16 cellular contexts compared by ENCODE assay signal in genomic region chr6:71902261-71902660, GRCh38. TPM values are rescaled to one million over a fixed set of nuclear protein-coding genes. Genes with fewer than 3 reads are reported as not detected.
A peak's percentile ranks its signal among the peaks of the same experiment; 100 is the strongest.
DNase-seq lines count a peak whose midpoint lies in the region; ATAC-seq, FAIRE-seq and TF ChIP-seq lines count a peak whose summit lies in the region.
"Had no signal": no experiment of that assay in that cellular context is flagged by ENCODE, and none has a peak within 500 bp of the region (broad histone marks: within the 10 kb centered on the region; RNA-seq: fewer than 3 reads in every experiment).

No MANE protein-coding gene starts in this region.

- no peak for TF ChIP-seq POLR2A in GM12892 (IDR thresholded peaks at IDR 0.05; ENCODE audit: low read depth, low read length)

- DNase-seq in GM12892 (ENCODE audit: insufficient read length) = no peak
- no peak for DNase-seq in NCI-H1105 treated with DMSO at 0.1 percent for 48 hours (lab: John Stamatoyannopoulos, UW)
- DNase-seq in NCI-H446 (lab: John Stamatoyannopoulos, UW) = no peak
- no peak for DNase-seq in activated CD4-positive, CD25-positive, alpha-beta regulatory T cell treated with anti-CD3 and anti-CD28 coated beads, Interleukin-2, amount 50 U/mL, for 72 hours
- DNase-seq: activated CD4-positive, CD25-positive, alpha-beta regulatory T cell; activated T-cell treated with anti-CD3 and anti-CD28 coated beads, Interleukin-2, amount 50 U/mL, for 1 hour; amygdala; COR-L47; NCI-H1092 treated with DMSO at 0.1 percent for 48 hours; pancreas; PC-9; trophoblast cell had no signal

- FAIRE-seq in GM12892 (lab: Jason Lieb, UNC) = peak; percentile 78
- FAIRE-seq: pancreas had no signal

- ATAC-seq in GM19395 (IDR thresholded peaks at IDR 0.05; ENCODE audit: unreplicated experiment) = peak; percentile 84
- peak; percentile 70 for ATAC-seq in HG02642 (IDR thresholded peaks at IDR 0.05; ENCODE audit: poor library complexity, unreplicated experiment)
- peak; percentile 96 for ATAC-seq in HG03432 (IDR thresholded peaks at IDR 0.05; ENCODE audit: unreplicated experiment)
- no peak for ATAC-seq in HG03097 (IDR thresholded peaks at IDR 0.05; ENCODE audit: low FRiP score, unreplicated experiment)
- ATAC-seq: pancreas had no signal

RNA-seq across cellular contexts. Expression of gene RIMS1, which starts 15.9 kb away (rescaled TPM):
- 0.19 TPM for polyA plus RNA-seq in GM12892 (2012; ENCODE audit: missing spikeins)
